Comparison of ENCODE assay signal across 1 cellular context in genomic region chr11:18634140-18635032, GRCh38.
TF ChIP-seq lines count a peak whose summit lies in the region.

Gene SPTY2D1 (minus strand): TSS chr11:18634342. CDS start chr11:18634257, 85 bp downstream.

TF ChIP-seq in K562, 482 proteins besides CTCF, POLR2A, EP300 and RAD21 (continued from another document and continues in another):
- TF ChIP-seq UBTF (IDR thresholded peaks at IDR 0.05; ENCODE audit: borderline replicate concordance in 1 of 2, low read depth in 2 of 2, low read length in 2 of 2) (0 out of 4 replicates have a peak, but pooled peaks of 1 of the 2 experiments have one; percentile 55), PRDM10 (IDR thresholded peaks at IDR 0.05; ENCODE audit: partially characterized antibody) (peak; percentile 26), PYGO2 (tag; IDR thresholded peaks at IDR 0.05) (no peak), KLF13 (tag; IDR thresholded peaks at IDR 0.05; ENCODE audit: borderline replicate concordance, low read depth) (peak; percentile 8; the same call in 1 of the 2 replicates), ZBTB11 (CRISPR knock-in tag; IDR thresholded peaks at IDR 0.05) (peak in 1 of 3 experiments; percentile 54; a peak in 1 of 6 replicates), ZNF79 (CRISPR knock-in tag; IDR thresholded peaks at IDR 0.05; ENCODE audit: low read depth) (no peak), TCF7L2 (IDR thresholded peaks at IDR 0.05; ENCODE audit: low read depth, low read length) (no peak), ARHGAP35 (IDR thresholded peaks at IDR 0.05; ENCODE audit: partially characterized antibody) (no peak), ZNF175 (CRISPR knock-in tag; IDR thresholded peaks at IDR 0.05; ENCODE audit: low read depth) (no peak), TEAD1 (CRISPR knock-in tag; IDR thresholded peaks at IDR 0.05) (peak in 1 of 2 experiments; percentile 70; a peak in 1 of 4 replicates), STAT5B (CRISPR knock-in tag; IDR thresholded peaks at IDR 0.05) (no peak), MECOM (CRISPR knock-in tag; IDR thresholded peaks at IDR 0.05) (0 out of 2 replicates have a peak, but pooled peaks have one; percentile 26), NONO (IDR thresholded peaks at IDR 0.05; ENCODE audit: low read depth in 2 of 2, low read length in 1 of 2) (no peak), DACH1 (IDR thresholded peaks at IDR 0.05; ENCODE audit: partially characterized antibody) (no peak), HCFC1 (IDR thresholded peaks at IDR 0.05; ENCODE audit: low read depth, low read length) (peak; percentile 82), NFXL1 (CRISPR knock-in tag; IDR thresholded peaks at IDR 0.05) (no peak), POLR3G (IDR thresholded peaks at IDR 0.05; ENCODE audit: extremely low read depth, insufficient read length, insufficient replicate concordance) (no peak), SNIP1 (IDR thresholded peaks at IDR 0.05; ENCODE audit: low read depth) (no peak), RBM39 (optimal IDR thresholded peaks at IDR 0.05; ENCODE audit: low read depth, low read length) (no peak), PTRF (tag; IDR thresholded peaks at IDR 0.05) (no peak), ZNF282 (CRISPR knock-in tag; IDR thresholded peaks at IDR 0.05) (no peak), STAT6 (CRISPR knock-in tag; IDR thresholded peaks at IDR 0.05) (no peak; the same call in 1 of the 2 replicates), EGR1 (conservative IDR thresholded peaks at IDR 0.05) (peak; percentile 93), TARDBP (IDR thresholded peaks at IDR 0.05) (0 out of 2 replicates have a peak, but pooled peaks have one; percentile 54), HDAC6 (IDR thresholded peaks at IDR 0.05; ENCODE audit: low read depth, low read length) (no peak)
- TF ChIP-seq, protein P1, sequence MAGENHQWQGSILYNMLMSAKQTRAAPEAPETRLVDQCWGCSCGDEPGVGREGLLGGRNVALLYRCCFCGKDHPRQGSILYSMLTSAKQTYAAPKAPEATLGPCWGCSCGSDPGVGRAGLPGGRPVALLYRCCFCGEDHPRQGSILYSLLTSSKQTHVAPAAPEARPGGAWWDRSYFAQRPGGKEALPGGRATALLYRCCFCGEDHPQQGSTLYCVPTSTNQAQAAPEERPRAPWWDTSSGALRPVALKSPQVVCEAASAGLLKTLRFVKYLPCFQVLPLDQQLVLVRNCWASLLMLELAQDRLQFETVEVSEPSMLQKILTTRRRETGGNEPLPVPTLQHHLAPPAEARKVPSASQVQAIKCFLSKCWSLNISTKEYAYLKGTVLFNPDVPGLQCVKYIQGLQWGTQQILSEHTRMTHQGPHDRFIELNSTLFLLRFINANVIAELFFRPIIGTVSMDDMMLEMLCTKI (IDR thresholded peaks at IDR 0.05; ENCODE audit: partially characterized antibody), result no peak
- TF ChIP-seq, protein P2, sequence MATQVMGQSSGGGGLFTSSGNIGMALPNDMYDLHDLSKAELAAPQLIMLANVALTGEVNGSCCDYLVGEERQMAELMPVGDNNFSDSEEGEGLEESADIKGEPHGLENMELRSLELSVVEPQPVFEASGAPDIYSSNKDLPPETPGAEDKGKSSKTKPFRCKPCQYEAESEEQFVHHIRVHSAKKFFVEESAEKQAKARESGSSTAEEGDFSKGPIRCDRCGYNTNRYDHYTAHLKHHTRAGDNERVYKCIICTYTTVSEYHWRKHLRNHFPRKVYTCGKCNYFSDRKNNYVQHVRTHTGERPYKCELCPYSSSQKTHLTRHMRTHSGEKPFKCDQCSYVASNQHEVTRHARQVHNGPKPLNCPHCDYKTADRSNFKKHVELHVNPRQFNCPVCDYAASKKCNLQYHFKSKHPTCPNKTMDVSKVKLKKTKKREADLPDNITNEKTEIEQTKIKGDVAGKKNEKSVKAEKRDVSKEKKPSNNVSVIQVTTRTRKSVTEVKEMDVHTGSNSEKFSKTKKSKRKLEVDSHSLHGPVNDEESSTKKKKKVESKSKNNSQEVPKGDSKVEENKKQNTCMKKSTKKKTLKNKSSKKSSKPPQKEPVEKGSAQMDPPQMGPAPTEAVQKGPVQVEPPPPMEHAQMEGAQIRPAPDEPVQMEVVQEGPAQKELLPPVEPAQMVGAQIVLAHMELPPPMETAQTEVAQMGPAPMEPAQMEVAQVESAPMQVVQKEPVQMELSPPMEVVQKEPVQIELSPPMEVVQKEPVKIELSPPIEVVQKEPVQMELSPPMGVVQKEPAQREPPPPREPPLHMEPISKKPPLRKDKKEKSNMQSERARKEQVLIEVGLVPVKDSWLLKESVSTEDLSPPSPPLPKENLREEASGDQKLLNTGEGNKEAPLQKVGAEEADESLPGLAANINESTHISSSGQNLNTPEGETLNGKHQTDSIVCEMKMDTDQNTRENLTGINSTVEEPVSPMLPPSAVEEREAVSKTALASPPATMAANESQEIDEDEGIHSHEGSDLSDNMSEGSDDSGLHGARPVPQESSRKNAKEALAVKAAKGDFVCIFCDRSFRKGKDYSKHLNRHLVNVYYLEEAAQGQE (CRISPR knock-in tag; IDR thresholded peaks at IDR 0.05; ENCODE audit: low read depth), result no peak
- TF ChIP-seq, protein P3, sequence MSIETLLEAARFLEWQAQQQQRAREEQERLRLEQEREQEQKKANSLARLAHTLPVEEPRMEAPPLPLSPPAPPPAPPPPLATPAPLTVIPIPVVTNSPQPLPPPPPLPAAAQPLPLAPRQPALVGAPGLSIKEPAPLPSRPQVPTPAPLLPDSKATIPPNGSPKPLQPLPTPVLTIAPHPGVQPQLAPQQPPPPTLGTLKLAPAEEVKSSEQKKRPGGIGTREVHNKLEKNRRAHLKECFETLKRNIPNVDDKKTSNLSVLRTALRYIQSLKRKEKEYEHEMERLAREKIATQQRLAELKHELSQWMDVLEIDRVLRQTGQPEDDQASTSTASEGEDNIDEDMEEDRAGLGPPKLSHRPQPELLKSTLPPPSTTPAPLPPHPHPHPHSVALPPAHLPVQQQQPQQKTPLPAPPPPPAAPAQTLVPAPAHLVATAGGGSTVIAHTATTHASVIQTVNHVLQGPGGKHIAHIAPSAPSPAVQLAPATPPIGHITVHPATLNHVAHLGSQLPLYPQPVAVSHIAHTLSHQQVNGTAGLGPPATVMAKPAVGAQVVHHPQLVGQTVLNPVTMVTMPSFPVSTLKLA (conservative IDR thresholded peaks at IDR 0.05), result peak; percentile 67 to 89
- TF ChIP-seq, protein P4, sequence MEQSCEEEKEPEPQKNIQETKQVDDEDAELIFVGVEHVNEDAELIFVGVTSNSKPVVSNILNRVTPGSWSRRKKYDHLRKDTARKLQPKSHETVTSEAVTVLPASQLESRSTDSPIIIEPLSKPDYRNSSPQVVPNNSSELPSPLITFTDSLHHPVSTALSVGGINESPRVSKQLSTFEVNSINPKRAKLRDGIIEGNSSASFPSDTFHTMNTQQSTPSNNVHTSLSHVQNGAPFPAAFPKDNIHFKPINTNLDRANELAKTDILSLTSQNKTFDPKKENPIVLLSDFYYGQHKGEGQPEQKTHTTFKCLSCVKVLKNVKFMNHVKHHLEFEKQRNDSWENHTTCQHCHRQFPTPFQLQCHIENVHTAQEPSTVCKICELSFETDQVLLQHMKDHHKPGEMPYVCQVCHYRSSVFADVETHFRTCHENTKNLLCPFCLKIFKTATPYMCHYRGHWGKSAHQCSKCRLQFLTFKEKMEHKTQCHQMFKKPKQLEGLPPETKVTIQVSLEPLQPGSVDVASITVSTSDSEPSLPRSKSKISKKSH (CRISPR knock-in tag; IDR thresholded peaks at IDR 0.05), result no peak
- TF ChIP-seq, protein P5, sequence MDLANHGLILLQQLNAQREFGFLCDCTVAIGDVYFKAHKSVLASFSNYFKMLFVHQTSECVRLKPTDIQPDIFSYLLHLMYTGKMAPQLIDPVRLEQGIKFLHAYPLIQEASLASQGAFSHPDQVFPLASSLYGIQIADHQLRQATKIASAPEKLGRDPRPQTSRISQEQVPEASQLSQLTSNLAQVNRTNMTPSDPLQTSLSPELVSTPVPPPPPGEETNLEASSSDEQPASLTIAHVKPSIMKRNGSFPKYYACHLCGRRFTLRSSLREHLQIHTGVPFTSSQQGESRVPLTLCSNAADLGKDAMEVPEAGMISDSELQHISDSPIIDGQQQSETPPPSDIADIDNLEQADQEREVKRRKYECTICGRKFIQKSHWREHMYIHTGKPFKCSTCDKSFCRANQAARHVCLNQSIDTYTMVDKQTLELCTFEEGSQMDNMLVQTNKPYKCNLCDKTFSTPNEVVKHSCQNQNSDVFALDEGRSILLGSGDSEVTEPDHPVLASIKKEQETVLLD (IDR thresholded peaks at IDR 0.05), result peak; percentile 89
- TF ChIP-seq, protein P6, sequence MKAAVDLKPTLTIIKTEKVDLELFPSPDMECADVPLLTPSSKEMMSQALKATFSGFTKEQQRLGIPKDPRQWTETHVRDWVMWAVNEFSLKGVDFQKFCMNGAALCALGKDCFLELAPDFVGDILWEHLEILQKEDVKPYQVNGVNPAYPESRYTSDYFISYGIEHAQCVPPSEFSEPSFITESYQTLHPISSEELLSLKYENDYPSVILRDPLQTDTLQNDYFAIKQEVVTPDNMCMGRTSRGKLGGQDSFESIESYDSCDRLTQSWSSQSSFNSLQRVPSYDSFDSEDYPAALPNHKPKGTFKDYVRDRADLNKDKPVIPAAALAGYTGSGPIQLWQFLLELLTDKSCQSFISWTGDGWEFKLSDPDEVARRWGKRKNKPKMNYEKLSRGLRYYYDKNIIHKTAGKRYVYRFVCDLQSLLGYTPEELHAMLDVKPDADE (conservative IDR thresholded peaks at IDR 0.05; ENCODE audit: control insufficient read depth, low read depth, low read length), result peak; percentile 93
